In genomic region chr22:50641696-50642607, GRCh38 we compare ENCODE assay signal across 9 cellular contexts. TPM values are rescaled to one million over a fixed set of nuclear protein-coding genes. Genes with fewer than 3 reads are reported as not detected.
DNase-seq lines count a peak whose midpoint lies in the region; ATAC-seq and TF ChIP-seq lines count a peak whose summit lies in the region.
"Had no signal": no experiment of that assay in that cellular context is flagged by ENCODE, and none has a peak within 500 bp of the region (broad histone marks: within the 10 kb centered on the region; RNA-seq: fewer than 3 reads in every experiment).

No MANE protein-coding gene starts in this region.

- peak overlapping the region; percentile 77 for H3K27ac ChIP-seq in left ventricle myocardium inferior (replicated peaks)

- CTCF ChIA-PET in activated CD8-positive, alpha-beta T cell treated with anti-CD3 and anti-CD28 coated beads, Interleukin-2, amount 10 ng/mL, durations not matched to agents 7 days and 5 days (lab: Charles Lee) = interaction anchor here (0.7 to 1.5 kb wide), 4 partner anchors 9 to 270 kb away, joined by 3 to 6 read pairs (median 3); no protein-coding TSS in a partner anchor

- H3K27me3 ChIP-seq in left ventricle myocardium inferior (ENCODE audit: low read depth) = peaks cover 36% of the 10 kb centered on the region

- TF ChIP-seq CTCF in left ventricle myocardium inferior (IDR thresholded peaks at IDR 0.05; ENCODE audit: borderline replicate concordance) = peak; percentile 57

- no peaks in the 10 kb centered on the region for H3K36me3 ChIP-seq in left ventricle myocardium inferior

- H3K27ac Mint-ChIP-seq in activated CD8-positive, alpha-beta T cell treated with anti-CD3 and anti-CD28 coated beads, Interleukin-2, amount 10 ng/mL, durations not matched to agents 7 days and 5 days = no peak overlapping the region
- H3K27ac Mint-ChIP-seq in stimulated activated effector memory CD8-positive, alpha-beta T cell treated with anti-CD3 and anti-CD28 coated beads, Interleukin-12 subunit alpha, Interleukin-12 subunit beta, amount 100 ng/mL, for 72 hours = no peak overlapping the region
- H3K27ac Mint-ChIP-seq: T-helper 1 cell treated with Interleukin-12 subunit alpha and Interleukin-12 subunit beta and Interleukin-4 antibody, amounts not matched to agents 30 μg/mL and 1 μg/mL, for 36 hours had no signal

- in situ Hi-C loops in G401 (cut with HindIII; ENCODE audit: low sequenced_read_pairs) = no loop called here

- DNase-seq in G401 (ENCODE audit: low spot score) (peak; percentile 22), left ventricle myocardium inferior (no peak), pons (ENCODE audit: low spot score) (peak; percentile 74), OCI-M1 (lab: John Stamatoyannopoulos, UW) (no peak), cerebellar cortex (ENCODE audit: low spot score) (no peak), NCI-H1092 (lab: John Stamatoyannopoulos, UW) (no peak)
- no peak for DNase-seq in activated CD8-positive, alpha-beta T cell treated with anti-CD3 and anti-CD28 coated beads, Interleukin-2, amount 10 ng/mL, durations not matched to agents 7 days and 5 days
- DNase-seq in stimulated activated effector memory CD8-positive, alpha-beta T cell treated with anti-CD3 and anti-CD28 coated beads, Interleukin-12 subunit alpha, Interleukin-12 subunit beta, amount 100 ng/mL, for 72 hours (ENCODE audit: low spot score in 2 of 2) = no peak

- no peaks in the 10 kb centered on the region for H3K9me3 Mint-ChIP-seq in activated CD8-positive, alpha-beta T cell treated with anti-CD3 and anti-CD28 coated beads, Interleukin-2, amount 10 ng/mL, durations not matched to agents 7 days and 5 days (ENCODE audit: insufficient read depth)
- no peaks in the 10 kb centered on the region for H3K9me3 Mint-ChIP-seq in stimulated activated effector memory CD8-positive, alpha-beta T cell treated with anti-CD3 and anti-CD28 coated beads, Interleukin-12 subunit alpha, Interleukin-12 subunit beta, amount 100 ng/mL, for 72 hours

- no peaks in the 10 kb centered on the region for H3K36me3 Mint-ChIP-seq in activated CD8-positive, alpha-beta T cell treated with anti-CD3 and anti-CD28 coated beads, Interleukin-2, amount 10 ng/mL, durations not matched to agents 7 days and 5 days (ENCODE audit: low read depth)
- H3K36me3 Mint-ChIP-seq in stimulated activated effector memory CD8-positive, alpha-beta T cell treated with anti-CD3 and anti-CD28 coated beads, Interleukin-12 subunit alpha, Interleukin-12 subunit beta, amount 100 ng/mL, for 72 hours = no peaks in the 10 kb centered on the region

- H3K4me1 Mint-ChIP-seq in activated CD8-positive, alpha-beta T cell treated with anti-CD3 and anti-CD28 coated beads, Interleukin-2, amount 10 ng/mL, durations not matched to agents 7 days and 5 days (ENCODE audit: low read depth) = no peaks in the 10 kb centered on the region
- H3K4me1 Mint-ChIP-seq in stimulated activated effector memory CD8-positive, alpha-beta T cell treated with anti-CD3 and anti-CD28 coated beads, Interleukin-12 subunit alpha, Interleukin-12 subunit beta, amount 100 ng/mL, for 72 hours = no peaks in the 10 kb centered on the region

- H3K4me3 Mint-ChIP-seq in activated CD8-positive, alpha-beta T cell treated with anti-CD3 and anti-CD28 coated beads, Interleukin-2, amount 10 ng/mL, durations not matched to agents 7 days and 5 days = no peak overlapping the region
- H3K4me3 Mint-ChIP-seq in stimulated activated effector memory CD8-positive, alpha-beta T cell treated with anti-CD3 and anti-CD28 coated beads, Interleukin-12 subunit alpha, Interleukin-12 subunit beta, amount 100 ng/mL, for 72 hours = no peak overlapping the region
- H3K4me3 Mint-ChIP-seq: T-helper 1 cell treated with Interleukin-12 subunit alpha and Interleukin-12 subunit beta and Interleukin-4 antibody, amounts not matched to agents 30 μg/mL and 1 μg/mL, for 36 hours had no signal

- peak overlapping the region; percentile 26 for H3K4me3 ChIP-seq in left ventricle myocardium inferior

- ATAC-seq in activated CD8-positive, alpha-beta T cell treated with anti-CD3 and anti-CD28 coated beads, Interleukin-2, amount 10 ng/mL, durations not matched to agents 7 days and 5 days = peak; percentile 63
- ATAC-seq in stimulated activated effector memory CD8-positive, alpha-beta T cell treated with anti-CD3 and anti-CD28 coated beads, Interleukin-12 subunit alpha, Interleukin-12 subunit beta, amount 100 ng/mL, for 72 hours = no peak

- H3K9me3 ChIP-seq in left ventricle myocardium inferior (replicated peaks) = no peaks in the 10 kb centered on the region

- peaks cover 18% of the 10 kb centered on the region for H3K4me1 ChIP-seq in left ventricle myocardium inferior

- POLR2A ChIA-PET in activated CD8-positive, alpha-beta T cell treated with anti-CD3 and anti-CD28 coated beads, Interleukin-2, amount 10 ng/mL, durations not matched to agents 7 days and 5 days (lab: Charles Lee) = interaction anchor here (1.1 kb wide), 1 partner anchor 21 kb away, joined by 3 read pairs; no protein-coding TSS in a partner anchor

- peaks cover 11% of the 10 kb centered on the region for H3K27me3 Mint-ChIP-seq in activated CD8-positive, alpha-beta T cell treated with anti-CD3 and anti-CD28 coated beads, Interleukin-2, amount 10 ng/mL, durations not matched to agents 7 days and 5 days (ENCODE audit: low read depth)

- intact Hi-C loops in left ventricle myocardium inferior (cut with micrococcal nuclease) = no loop called here

RNA-seq across cellular contexts. Expression of gene ARSA, which starts 14.0 kb away (rescaled TPM):
- 19.4 and 24.1 TPM in 2 replicates for total RNA-seq in G401 (2014; rRNA removed; shearing (Covaris generic))
- total RNA-seq in activated CD8-positive, alpha-beta T cell treated with anti-CD3 and anti-CD28 coated beads, Interleukin-2, amount 10 ng/mL, durations not matched to agents 7 days and 5 days = 10 to 100 TPM; 28.8 to 35.1 TPM
- total RNA-seq in left ventricle myocardium inferior = 23.5 TPM

RNA-seq across cellular contexts. Expression of gene SHANK3, which starts 30.7 kb away (rescaled TPM):
- 3.6 and 5.0 TPM in 2 replicates for total RNA-seq in G401 (2014; rRNA removed; shearing (Covaris generic))
- under 1 TPM in 1 of 2 experiments, not detected in 1; 0.05 TPM for total RNA-seq in activated CD8-positive, alpha-beta T cell treated with anti-CD3 and anti-CD28 coated beads, Interleukin-2, amount 10 ng/mL, durations not matched to agents 7 days and 5 days
- 23.1 TPM for total RNA-seq in left ventricle myocardium inferior

RNA-seq across cellular contexts. Expression of gene MAPK8IP2, which starts 41.4 kb away (rescaled TPM):
- 28.3 and 39.8 TPM in 2 replicates for total RNA-seq in G401 (2014; rRNA removed; shearing (Covaris generic))
- under 1 TPM; 0.29 to 0.31 TPM for total RNA-seq in activated CD8-positive, alpha-beta T cell treated with anti-CD3 and anti-CD28 coated beads, Interleukin-2, amount 10 ng/mL, durations not matched to agents 7 days and 5 days
- 0.33 TPM for total RNA-seq in left ventricle myocardium inferior

RNA-seq across cellular contexts. Expression of gene CHKB, which starts 59.3 kb away (rescaled TPM):
- 34.8 and 58.6 TPM in 2 replicates for total RNA-seq in G401 (2014; rRNA removed; shearing (Covaris generic))
- 100 to 1,000 TPM in 1 of 2 experiments, 10 to 100 TPM in 1; 98.9 to 101 TPM for total RNA-seq in activated CD8-positive, alpha-beta T cell treated with anti-CD3 and anti-CD28 coated beads, Interleukin-2, amount 10 ng/mL, durations not matched to agents 7 days and 5 days
- 36.0 TPM for total RNA-seq in left ventricle myocardium inferior

Comparison
In these comparisons a context has a peak if more than half of its experiments do, and no peak if none do; other contexts are left out.
1. DNase-seq: peak in G401 (single experiment) and pons (single experiment); none in activated CD8-positive, alpha-beta T cell treated with anti-CD3 and anti-CD28 coated beads, Interleukin-2, amount 10 ng/mL, durations not matched to agents 7 days and 5 days (single experiment), left ventricle myocardium inferior (single experiment), OCI-M1 (single experiment), cerebellar cortex (single experiment), stimulated activated effector memory CD8-positive, alpha-beta T cell treated with anti-CD3 and anti-CD28 coated beads, Interleukin-12 subunit alpha, Interleukin-12 subunit beta, amount 100 ng/mL, for 72 hours (0 of 2) and NCI-H1092 (single experiment).
2. RNA of gene MAPK8IP2, which starts 41.4 kb away (total RNA-seq): 28.3 to 39.8 TPM in G401; 0.33 TPM in left ventricle myocardium inferior (single experiment) and 0.29 to 0.31 TPM in activated CD8-positive, alpha-beta T cell treated with anti-CD3 and anti-CD28 coated beads, Interleukin-2, amount 10 ng/mL, durations not matched to agents 7 days and 5 days; every median in the first group is over 10 times any median in the second.